8 cellular contexts compared by ENCODE assay signal in genomic region chr3:143971367-143972154, GRCh38. TPM values are rescaled to one million over a fixed set of nuclear protein-coding genes. Genes with fewer than 3 reads are reported as not detected.
A peak's percentile ranks its signal among the peaks of the same experiment; 100 is the strongest.
DNase-seq lines count a peak whose midpoint lies in the region; ATAC-seq and TF ChIP-seq lines count a peak whose summit lies in the region.

Gene DIPK2A (plus strand): TSS chr3:143971823. CDS start chr3:143972333, 510 bp downstream.

- TF ChIP-seq POLR2A in GM10847 (IDR thresholded peaks at IDR 0.05; ENCODE audit: extremely low read depth, insufficient read length), result peak; percentile 92
- peak; percentile 9 to 76 for TF ChIP-seq POLR2A in suprapubic skin (IDR thresholded peaks at IDR 0.05)

- H3K27me3 ChIP-seq in suprapubic skin, result no peaks in the 10 kb centered on the region

- whole genome bisulfite sequencing in suprapubic skin, result under 1% methylated on average over 66 of the region's 70 CpGs

- H3K4me1 ChIP-seq in suprapubic skin, result peaks cover 26% of the 10 kb centered on the region

- peaks cover 0 to 8% of the 10 kb centered on the region in 2 donors for H3K36me3 Mint-ChIP-seq in activated naive CD4-positive, alpha-beta T cell treated with anti-CD3 and anti-CD28 coated beads, Interleukin-2, amount 50 U/mL, for 72 hours

- no peak for TF ChIP-seq CTCF in suprapubic skin (IDR thresholded peaks at IDR 0.05)

- H3K27ac ChIP-seq in suprapubic skin, result peak within 1 kb of the TSS; percentile 95

- ATAC-seq in HG02642 (IDR thresholded peaks at IDR 0.05; ENCODE audit: poor library complexity, unreplicated experiment), result peak; percentile 62
- ATAC-seq in activated naive CD4-positive, alpha-beta T cell treated with anti-CD3 and anti-CD28 coated beads, Interleukin-2, amount 50 U/mL, for 72 hours, result peak; percentile 69 to 74

- DNase-seq in NCI-H1105 (lab: John Stamatoyannopoulos, UW) (peak; percentile 99), SKM-1 (lab: John Stamatoyannopoulos, UW; ENCODE audit: unreplicated experiment) (peak; percentile 99), glomerular endothelial cell (ENCODE audit: extremely low read depth, low read depth, low spot score) (peak; percentile 77), occipital lobe (lab: John Stamatoyannopoulos, UW) (peak; percentile 98), suprapubic skin (ENCODE audit: low spot score in 2 of 2) (peak; percentile 96 to 97)
- DNase-seq in activated naive CD4-positive, alpha-beta T cell treated with anti-CD3 and anti-CD28 coated beads, Interleukin-2, amount 50 U/mL, for 72 hours (ENCODE audit: low spot score in 2 of 2), result peak; percentile 95

- H3K9me3 ChIP-seq in suprapubic skin, result no peaks in the 10 kb centered on the region

- no peaks in the 10 kb centered on the region for H3K9me3 Mint-ChIP-seq in activated naive CD4-positive, alpha-beta T cell treated with anti-CD3 and anti-CD28 coated beads, Interleukin-2, amount 50 U/mL, for 72 hours

- H3K36me3 ChIP-seq in suprapubic skin, result no peaks in the 10 kb centered on the region

- peak within 1 kb of the TSS; percentile 84 for H3K4me3 ChIP-seq in suprapubic skin

- TF ChIP-seq EP300 in suprapubic skin (IDR thresholded peaks at IDR 0.05), result no peak

- peak within 1 kb of the TSS; percentile 92 to 94 for H3K27ac Mint-ChIP-seq in activated naive CD4-positive, alpha-beta T cell treated with anti-CD3 and anti-CD28 coated beads, Interleukin-2, amount 50 U/mL, for 72 hours

RNA-seq across cellular contexts. Expression of gene DIPK2A, which starts in this region (rescaled TPM):
- 10 to 100 TPM in 1 of 2 donors, 1 to 10 TPM in 1; 7.8 to 19.8 TPM for total RNA-seq in activated naive CD4-positive, alpha-beta T cell treated with anti-CD3 and anti-CD28 coated beads, Interleukin-2, amount 50 U/mL, for 72 hours
- 23.1 and 29.1 TPM in 2 replicates for total RNA-seq in glomerular endothelial cell
- total RNA-seq in occipital lobe, result 137 TPM
- 10 to 100 TPM; 26.6 to 63.5 (median 51.2) TPM for total RNA-seq in suprapubic skin

Comparison
In these comparisons a context has a peak if more than half of its experiments do, and no peak if none do; other contexts are left out.
1. Peak in every context shown above with its lines: DNase-seq, ATAC-seq, H3K4me3 ChIP-seq and H3K27ac ChIP-seq.